In genomic region chr11:19380375-19380774, GRCh38 we compare ENCODE assay signal across 13 cellular contexts.
A peak's percentile ranks its signal among the peaks of the same experiment; 100 is the strongest.
DNase-seq lines count a peak whose midpoint lies in the region; ATAC-seq, FAIRE-seq and TF ChIP-seq lines count a peak whose summit lies in the region.
"Had no signal": no experiment of that assay in that cellular context is flagged by ENCODE, and none has a peak within 500 bp of the region (broad histone marks: within the 10 kb centered on the region; RNA-seq: fewer than 3 reads in every experiment).

No MANE protein-coding gene starts in this region.

- TF ChIP-seq CTCF in heart left ventricle (IDR thresholded peaks at IDR 0.05): no peak
- TF ChIP-seq CTCF in fibroblast of villous mesenchyme (IDR thresholded peaks at IDR 0.05; ENCODE audit: insufficient read depth, low read depth, low read length): no peak

- no peaks in the 10 kb centered on the region for H3K27me3 ChIP-seq in heart left ventricle
- H3K27me3 ChIP-seq in CD8-positive, alpha-beta memory T cell (ENCODE audit: insufficient read depth, low read length, poor library complexity, severe bottlenecking): peaks cover 5% of the 10 kb centered on the region

- no peaks in the 10 kb centered on the region for H3K9me3 ChIP-seq in heart left ventricle
- H3K9me3 ChIP-seq in CD8-positive, alpha-beta memory T cell (ENCODE audit: low read length): no peaks in the 10 kb centered on the region

- no peak overlapping the region for H3K4me3 ChIP-seq in heart left ventricle
- no peak overlapping the region for H3K4me3 ChIP-seq in fibroblast of villous mesenchyme (ENCODE audit: low read depth, low read length)
- H3K4me3 ChIP-seq in CD8-positive, alpha-beta memory T cell (ENCODE audit: low read length): no peak overlapping the region

- no peaks in the 10 kb centered on the region for H3K36me3 ChIP-seq in heart left ventricle
- H3K36me3 ChIP-seq in CD8-positive, alpha-beta memory T cell (ENCODE audit: insufficient read depth, low read length): no peaks in the 10 kb centered on the region

- POLR2A ChIA-PET in CD8-positive, alpha-beta memory T cell (lab: Charles Lee): no interaction called here

- FAIRE-seq in urothelium cell line (lab: Jason Lieb, UNC): no peak

- no peak for TF ChIP-seq POLR2A in heart left ventricle (IDR thresholded peaks at IDR 0.05)

- DNase-seq in heart left ventricle: no peak
- no peak for DNase-seq in Right ventricle myocardium inferior (ENCODE audit: missing footprints)
- DNase-seq in T1000 (lab: John Stamatoyannopoulos, UW): peak; percentile 2
- peak; percentile 77 for DNase-seq in fibroblast of villous mesenchyme (ENCODE audit: low read depth)
- DNase-seq in urothelium cell line (ENCODE audit: low spot score): peak; percentile 65
- DNase-seq in cerebellar cortex (ENCODE audit: low spot score): no peak
- DNase-seq in CD8-positive, alpha-beta memory T cell: no peak
- DNase-seq: activated CD4-positive, alpha-beta T cell treated with anti-CD3 and anti-CD28 coated beads for 1 hour; activated naive CD4-positive, alpha-beta T cell treated with anti-CD3 and anti-CD28 coated beads, Interleukin-2, amount 10 ng/mL, durations not matched to agents 7 days and 5 days; erythroblast; NCI-H1048 had no signal

- H3K9me3 Mint-ChIP-seq in CD8-positive, alpha-beta memory T cell: peaks cover 0 to 2% (median 0%) of the 10 kb centered on the region in 5 donors
- H3K9me3 Mint-ChIP-seq: activated naive CD4-positive, alpha-beta T cell treated with anti-CD3 and anti-CD28 coated beads, Interleukin-2, amount 10 ng/mL, durations not matched to agents 7 days and 5 days; memory B cell had no signal

- 45 to 75% (median 50%) methylated on average over 2 of the region's 2 CpGs for WGBS in heart left ventricle, 4 donors

- intact Hi-C loops in heart left ventricle (cut with DNase I) (loop anchor here in 1 of 10 donors (10.0 kb wide), 1 partner anchor 64 kb away; no protein-coding TSS in a partner anchor), Right ventricle myocardium inferior (cut with DNase I) (no loop called here)

- no peak overlapping the region for H3K4me3 Mint-ChIP-seq in CD8-positive, alpha-beta memory T cell
- H3K4me3 Mint-ChIP-seq: activated naive CD4-positive, alpha-beta T cell treated with anti-CD3 and anti-CD28 coated beads, Interleukin-2, amount 10 ng/mL, durations not matched to agents 7 days and 5 days; memory B cell had no signal

- H3K27ac Mint-ChIP-seq in CD8-positive, alpha-beta memory T cell: peak overlapping the region in 1 of 8 donors; percentile 25
- H3K27ac Mint-ChIP-seq: activated naive CD4-positive, alpha-beta T cell treated with anti-CD3 and anti-CD28 coated beads, Interleukin-2, amount 10 ng/mL, durations not matched to agents 7 days and 5 days; memory B cell had no signal

- CTCF ChIA-PET in CD8-positive, alpha-beta memory T cell (lab: Charles Lee): no interaction called here

- H3K27me3 Mint-ChIP-seq in CD8-positive, alpha-beta memory T cell: peaks cover 22 to 23% of the 10 kb centered on the region in 2 donors

- no peak overlapping the region for H3K27ac ChIP-seq in heart left ventricle
- no peak overlapping the region for H3K27ac ChIP-seq in CD8-positive, alpha-beta memory T cell (ENCODE audit: low read depth, low read length)

- H3K4me1 ChIP-seq in heart left ventricle: peaks cover 0 to 9% (median 0%) of the 10 kb centered on the region in 12 donors
- no peaks in the 10 kb centered on the region for H3K4me1 ChIP-seq in CD8-positive, alpha-beta memory T cell (ENCODE audit: insufficient read depth, low read length)

- no peaks in the 10 kb centered on the region for H3K36me3 Mint-ChIP-seq in CD8-positive, alpha-beta memory T cell
- H3K36me3 Mint-ChIP-seq: activated naive CD4-positive, alpha-beta T cell treated with anti-CD3 and anti-CD28 coated beads, Interleukin-2, amount 10 ng/mL, durations not matched to agents 7 days and 5 days; memory B cell had no signal

- H3K4me1 Mint-ChIP-seq in CD8-positive, alpha-beta memory T cell: no peaks in the 10 kb centered on the region
- H3K4me1 Mint-ChIP-seq: activated naive CD4-positive, alpha-beta T cell treated with anti-CD3 and anti-CD28 coated beads, Interleukin-2, amount 10 ng/mL, durations not matched to agents 7 days and 5 days; memory B cell had no signal

- peak in 3 of 4 donors; percentile 48 to 80 (median 65) for ATAC-seq in heart left ventricle
- no peak for ATAC-seq in Right ventricle myocardium inferior
- ATAC-seq in HG03135 (IDR thresholded peaks at IDR 0.05; ENCODE audit: unreplicated experiment): no peak

Comparison
In these comparisons a context has a peak if more than half of its experiments do, and no peak if none do; other contexts are left out.
1. ATAC-seq: peak in heart left ventricle (3 of 4); none in Right ventricle myocardium inferior (single experiment) and HG03135 (single experiment).
2. DNase-seq: peak in T1000 (single experiment), fibroblast of villous mesenchyme (single experiment) and urothelium cell line (single experiment); none in heart left ventricle (0 of 5), Right ventricle myocardium inferior (single experiment), cerebellar cortex (single experiment) and CD8-positive, alpha-beta memory T cell (0 of 5).